ENCODE assay signal across 24 cellular contexts in the genomic region with DNA sequence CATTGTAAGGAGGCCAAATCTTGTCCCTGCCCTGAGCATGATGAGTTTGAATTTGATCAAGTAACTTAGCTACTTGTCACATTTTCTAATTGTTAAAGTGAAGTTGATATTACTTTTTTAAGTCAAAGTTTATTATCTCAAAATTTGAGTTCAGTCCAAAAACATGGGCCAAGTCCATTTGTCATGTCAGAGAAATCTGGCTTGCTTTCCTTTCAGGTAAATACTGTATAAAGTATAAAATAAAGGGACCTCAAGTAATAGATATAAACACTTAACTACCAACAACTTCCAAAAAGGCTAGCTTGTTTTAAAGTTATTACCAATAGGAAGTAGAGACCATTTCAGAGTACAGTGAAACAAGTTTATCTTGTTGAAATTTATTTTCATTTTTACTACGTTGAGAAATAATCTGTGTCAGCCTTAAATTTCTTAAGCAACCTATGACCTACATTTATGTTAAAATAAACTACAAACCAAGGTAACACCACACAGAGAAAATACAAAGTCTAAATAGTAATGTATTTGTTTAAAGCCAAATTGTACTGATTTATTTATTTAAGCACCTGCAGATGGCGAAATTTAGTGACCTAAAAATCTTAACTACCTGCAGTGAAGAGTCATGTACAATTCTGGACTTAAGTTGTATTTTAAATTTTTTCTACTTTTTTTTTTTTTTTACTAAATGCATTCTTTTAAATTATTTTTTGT. TPM values are rescaled to one million over a fixed set of nuclear protein-coding genes. Genes with fewer than 3 reads are reported as not detected.
DNase-seq lines count a peak whose midpoint lies in the region; ATAC-seq, FAIRE-seq and TF ChIP-seq lines count a peak whose summit lies in the region.
"Had no signal": no experiment of that assay in that cellular context is flagged by ENCODE, and none has a peak within 500 bp of the region (broad histone marks: within the 10 kb centered on the region; RNA-seq: fewer than 3 reads in every experiment).

No MANE protein-coding gene starts in this region.

- H3K4me1 ChIP-seq in PC-9 (replicated peaks; ENCODE audit: insufficient read depth) = peaks cover 37% of the 10 kb centered on the region
- H3K4me1 ChIP-seq in endocrine pancreas (ENCODE audit: control insufficient read depth, insufficient read depth, low read length) = peaks cover 19% of the 10 kb centered on the region
- H3K4me1 ChIP-seq in pancreas = peaks cover 4 to 13% (median 11%) of the 10 kb centered on the region in 3 donors
- peaks cover 21% of the 10 kb centered on the region for H3K4me1 ChIP-seq in CD4-positive, alpha-beta memory T cell (ENCODE audit: insufficient read depth, low read length)
- H3K4me1 ChIP-seq: prostate gland, testis, uterus had no signal

- 0 out of 2 replicates have a peak, but pooled peaks cover 12% of the 10 kb centered on the region for H3K36me3 ChIP-seq in PC-9 (ENCODE audit: low read depth)
- H3K36me3 ChIP-seq in endocrine pancreas (ENCODE audit: control insufficient read depth, insufficient read depth, low read length) = no peaks in the 10 kb centered on the region
- H3K36me3 ChIP-seq in pancreas = peaks cover 0 to 42% (median 17%) of the 10 kb centered on the region in 3 donors
- peaks cover 37% of the 10 kb centered on the region for H3K36me3 ChIP-seq in CD4-positive, alpha-beta memory T cell (ENCODE audit: insufficient read depth, low read length)
- H3K36me3 ChIP-seq: prostate gland, uterus had no signal

- H3F3A ChIP-seq in PC-9 (ENCODE audit: insufficient read depth, low read depth) = peaks cover 21% of the 10 kb centered on the region

- no peaks in the 10 kb centered on the region for H3K9me2 ChIP-seq in PC-9 (ENCODE audit: insufficient read depth)

- H3K4me2 ChIP-seq in PC-9 = no peak overlapping the region

- H3K9me3 Mint-ChIP-seq in activated naive CD8-positive, alpha-beta T cell treated with anti-CD3 and anti-CD28 coated beads, Interleukin-2, amount 50 U/mL, for 24 hours = no peaks in the 10 kb centered on the region
- no peaks in the 10 kb centered on the region for H3K9me3 Mint-ChIP-seq in activated naive CD8-positive, alpha-beta T cell treated with anti-CD3 and anti-CD28 coated beads for 36 hours
- no peaks in the 10 kb centered on the region for H3K9me3 Mint-ChIP-seq in CD4-positive, alpha-beta memory T cell
- H3K9me3 Mint-ChIP-seq: activated CD4-positive, alpha-beta T cell treated with anti-CD3 and anti-CD28 coated beads, Interleukin-2, amount 10 ng/mL, durations not matched to agents 7 days and 5 days; dendritic cell treated with granulocyte-macrophage colony-stimulating factor and Interleukin-4, amounts not matched to agents 40 ng/mL and 50 ng/mL, for 4 days; neural crest cell; T-helper 1 cell treated with Interleukin-12 subunit alpha and Interleukin-12 subunit beta and Interleukin-4 antibody, amounts not matched to agents 30 μg/mL and 1 μg/mL, for 36 hours had no signal

- no peak for DNase-seq in activated naive CD8-positive, alpha-beta T cell treated with anti-CD3 and anti-CD28 coated beads, Interleukin-2, amount 50 U/mL, for 24 hours
- no peak for DNase-seq in activated naive CD8-positive, alpha-beta T cell treated with anti-CD3 and anti-CD28 coated beads for 36 hours
- DNase-seq in PC-9 (no peak), pancreas (no peak), GM10248 (ENCODE audit: extremely low spot score) (no peak)
- DNase-seq in stimulated activated CD4-positive, alpha-beta T cell treated with anti-CD3 and anti-CD28 coated beads, Interleukin-1b, Interleukin-23, amount 100 ng/mL, for 48 hours = no peak
- DNase-seq in CD4-positive, alpha-beta memory T cell = no peak
- DNase-seq: activated CD4-positive, alpha-beta T cell treated with anti-CD3 and anti-CD28 coated beads, Interleukin-2, amount 10 ng/mL, durations not matched to agents 7 days and 5 days; activated CD8-positive, alpha-beta memory T cell treated with anti-CD3 and anti-CD28 coated beads, Interleukin-2, amount 50 U/mL, for 48 hours; activated gamma-delta T cell treated with Interleukin-2 at 50 U/mL for 16 hours; GDM1; heart right ventricle; left ventricle myocardium inferior; MV-4-11; NCI-H187; NCI-H748 treated with DMSO at 0.1 percent for 48 hours; testis; uterus had no signal

- no peaks in the 10 kb centered on the region for H3K79me2 ChIP-seq in PC-9 (ENCODE audit: low read depth)

- no peaks in the 10 kb centered on the region for H4K20me1 ChIP-seq in PC-9 (ENCODE audit: insufficient read depth)

- H3K9me3 ChIP-seq in PC-9 (ENCODE audit: insufficient read depth, low read depth) (no peaks in the 10 kb centered on the region), endocrine pancreas (ENCODE audit: control insufficient read depth, low read length) (no peaks in the 10 kb centered on the region), pancreas (no peaks in the 10 kb centered on the region)
- no peaks in the 10 kb centered on the region for H3K9me3 ChIP-seq in CD4-positive, alpha-beta memory T cell (ENCODE audit: control insufficient read depth in 1 of 2, low read length in 2 of 2)
- H3K9me3 ChIP-seq: heart right ventricle, left ventricle myocardium inferior, prostate gland, testis, uterus had no signal

- H3K4me1 Mint-ChIP-seq in activated naive CD8-positive, alpha-beta T cell treated with anti-CD3 and anti-CD28 coated beads, Interleukin-2, amount 50 U/mL, for 24 hours = peaks cover 6% of the 10 kb centered on the region
- peaks cover 8% of the 10 kb centered on the region for H3K4me1 Mint-ChIP-seq in activated naive CD8-positive, alpha-beta T cell treated with anti-CD3 and anti-CD28 coated beads for 36 hours
- peaks cover 9 to 25% (median 13%) of the 10 kb centered on the region in 4 donors for H3K4me1 Mint-ChIP-seq in CD4-positive, alpha-beta memory T cell
- H3K4me1 Mint-ChIP-seq: neural crest cell had no signal

- WGBS in pancreas, 2 donors = 22 to 26% methylated on average over 2 of the region's 2 CpGs

- H3K27me3 ChIP-seq in PC-9 (ENCODE audit: insufficient read depth, low read depth) (no peaks in the 10 kb centered on the region), endocrine pancreas (ENCODE audit: control insufficient read depth, insufficient read depth, low read length) (no peaks in the 10 kb centered on the region), pancreas (no peaks in the 10 kb centered on the region)
- H3K27me3 ChIP-seq in CD4-positive, alpha-beta memory T cell (ENCODE audit: insufficient read depth, low read length) = no peaks in the 10 kb centered on the region
- H3K27me3 ChIP-seq: heart right ventricle, testis, uterus had no signal

- no peak for TF ChIP-seq CTCF in PC-9 (conservative IDR thresholded peaks at IDR 0.05)
- no peak for TF ChIP-seq CTCF in pancreas (IDR thresholded peaks at IDR 0.05)
- TF ChIP-seq CTCF in GM10248 (IDR thresholded peaks at IDR 0.05; ENCODE audit: control extremely low read depth, extremely low read depth, low read depth, missing control alignments) = no peak

- no peak overlapping the region for H3K9ac ChIP-seq in endocrine pancreas (ENCODE audit: control insufficient read depth, insufficient read depth, low read length)
- H3K9ac ChIP-seq: KMS-11 had no signal

- no peak overlapping the region for H3K4me3 Mint-ChIP-seq in activated naive CD8-positive, alpha-beta T cell treated with anti-CD3 and anti-CD28 coated beads, Interleukin-2, amount 50 U/mL, for 24 hours
- no peak overlapping the region for H3K4me3 Mint-ChIP-seq in activated naive CD8-positive, alpha-beta T cell treated with anti-CD3 and anti-CD28 coated beads for 36 hours
- peak overlapping the region in 1 of 8 donors; percentile 13 for H3K4me3 Mint-ChIP-seq in CD4-positive, alpha-beta memory T cell
- H3K4me3 Mint-ChIP-seq: dendritic cell treated with granulocyte-macrophage colony-stimulating factor and Interleukin-4, amounts not matched to agents 40 ng/mL and 50 ng/mL, for 4 days; neural crest cell had no signal

- CTCF ChIA-PET in PC-9 (lab: Charles Lee) = interaction anchor here (0.6 kb wide), 1 partner anchor 37 kb away, joined by 6 read pairs; a partner anchor contains a TSS
- CTCF ChIA-PET in GM10248 (lab: Yijun Ruan, JAX) = interaction anchor here (1.5 to 1.9 kb wide), 2 partner anchors 11 to 20 kb away, joined by 4 to 9 read pairs; no protein-coding TSS in a partner anchor
- CTCF ChIA-PET in CD4-positive, alpha-beta memory T cell (lab: Charles Lee; ENCODE audit: partially characterized antibody) = no interaction called here

- H3K27ac Mint-ChIP-seq in activated naive CD8-positive, alpha-beta T cell treated with anti-CD3 and anti-CD28 coated beads, Interleukin-2, amount 50 U/mL, for 24 hours = peak overlapping the region; percentile 60
- no peak overlapping the region for H3K27ac Mint-ChIP-seq in activated naive CD8-positive, alpha-beta T cell treated with anti-CD3 and anti-CD28 coated beads for 36 hours
- peak overlapping the region in 3 of 7 donors; percentile 25 to 86 (median 54) for H3K27ac Mint-ChIP-seq in CD4-positive, alpha-beta memory T cell
- H3K27ac Mint-ChIP-seq: dendritic cell treated with granulocyte-macrophage colony-stimulating factor and Interleukin-4, amounts not matched to agents 40 ng/mL and 50 ng/mL, for 4 days had no signal

- POLR2A ChIA-PET in PC-9 (lab: Charles Lee; ENCODE audit: unreplicated experiment) (no interaction called here), GM10248 (lab: Yijun Ruan, JAX) (no interaction called here)
- POLR2A ChIA-PET in CD4-positive, alpha-beta memory T cell (lab: Charles Lee; ENCODE audit: partially characterized antibody) = no interaction called here

- H3K27ac ChIP-seq in PC-9 = peak overlapping the region; percentile 83; the same call in 1 of the 2 replicates
- no peak overlapping the region for H3K27ac ChIP-seq in pancreas
- H3K27ac ChIP-seq in CD4-positive, alpha-beta memory T cell (ENCODE audit: low read depth, low read length) = no peak overlapping the region
- H3K27ac ChIP-seq: KMS-11, left ventricle myocardium inferior, prostate gland, testis, uterus had no signal

- BruUV-seq in PC-9 (replicated peaks; lab: Mats Ljungman, UMichigan) = no TSS peak

- peak; percentile 34 for FAIRE-seq in pancreas (lab: Jason Lieb, UNC)

- H3K4me3 ChIP-seq in PC-9 = no peak overlapping the region
- peak overlapping the region; percentile 22 for H3K4me3 ChIP-seq in endocrine pancreas (ENCODE audit: control insufficient read depth, insufficient read depth, low read length)
- no peak overlapping the region for H3K4me3 ChIP-seq in pancreas
- H3K4me3 ChIP-seq in CD4-positive, alpha-beta memory T cell (ENCODE audit: low read length in 2 of 2) = no peak overlapping the region
- H3K4me3 ChIP-seq: heart right ventricle, left ventricle myocardium inferior, prostate gland, testis, uterus had no signal

- no peak for ATAC-seq in activated naive CD8-positive, alpha-beta T cell treated with anti-CD3 and anti-CD28 coated beads, Interleukin-2, amount 50 U/mL, for 24 hours
- peak; percentile 53 to 69 (median 61) for ATAC-seq in pancreas

- intact Hi-C loops in PC-9 (cut with micrococcal nuclease; ENCODE audit: unreplicated experiment) = loop anchor here (2.0 kb wide), 1 partner anchor 233 kb away; no protein-coding TSS in a partner anchor
- intact Hi-C loops in pancreas (cut with DNase I) = no loop called here
- intact Hi-C loops in CD4-positive, alpha-beta memory T cell (cut with micrococcal nuclease) = no loop called here

- H2AFZ ChIP-seq in PC-9 = no peak overlapping the region

- peaks cover 40% of the 10 kb centered on the region for H3K36me3 Mint-ChIP-seq in activated naive CD8-positive, alpha-beta T cell treated with anti-CD3 and anti-CD28 coated beads, Interleukin-2, amount 50 U/mL, for 24 hours (ENCODE audit: low read depth)
- peaks cover 10% of the 10 kb centered on the region for H3K36me3 Mint-ChIP-seq in activated naive CD8-positive, alpha-beta T cell treated with anti-CD3 and anti-CD28 coated beads for 36 hours
- H3K36me3 Mint-ChIP-seq in CD4-positive, alpha-beta memory T cell = peaks cover 39 to 68% of the 10 kb centered on the region in 2 donors

- no peaks in the 10 kb centered on the region for H3K27me3 Mint-ChIP-seq in activated naive CD8-positive, alpha-beta T cell treated with anti-CD3 and anti-CD28 coated beads, Interleukin-2, amount 50 U/mL, for 24 hours
- H3K27me3 Mint-ChIP-seq in activated naive CD8-positive, alpha-beta T cell treated with anti-CD3 and anti-CD28 coated beads for 36 hours = no peaks in the 10 kb centered on the region
- H3K27me3 Mint-ChIP-seq in CD4-positive, alpha-beta memory T cell = no peaks in the 10 kb centered on the region
- H3K27me3 Mint-ChIP-seq: activated CD4-positive, alpha-beta T cell treated with anti-CD3 and anti-CD28 coated beads, Interleukin-2, amount 10 ng/mL, durations not matched to agents 7 days and 5 days; dendritic cell treated with granulocyte-macrophage colony-stimulating factor and Interleukin-4, amounts not matched to agents 40 ng/mL and 50 ng/mL, for 4 days had no signal

RNA-seq across cellular contexts. Expression of a gene that starts 36.5 kb away (rescaled TPM):
- total RNA-seq in activated naive CD8-positive, alpha-beta T cell treated with anti-CD3 and anti-CD28 coated beads for 36 hours = 10 to 100 TPM; 13.2 to 14.7 TPM
- total RNA-seq in PC-9 (2021) = 16.0 and 18.3 TPM in 2 replicates
- total RNA-seq in pancreas = 10 to 100 TPM in 2 of 6 donors, 1 to 10 TPM in 4; 5.2 to 19.6 (median 9.0) TPM
- polyA plus RNA-seq in pancreas = 1 to 10 TPM; 3.8 to 7.2 TPM
- 10 to 100 TPM; 25.1 to 32.1 TPM for total RNA-seq in CD4-positive, alpha-beta memory T cell
- 10 to 100 TPM in 1 of 2 donors, 1 to 10 TPM in 1; 8.8 to 14.0 TPM for polyA plus RNA-seq in CD4-positive, alpha-beta memory T cell
